In genomic region chr15:80887148-80887547, GRCh38 we compare ENCODE assay signal across 23 cellular contexts.
DNase-seq lines count a peak whose midpoint lies in the region; ATAC-seq and TF ChIP-seq lines count a peak whose summit lies in the region.
"Had no signal": no experiment of that assay in that cellular context is flagged by ENCODE, and none has a peak within 500 bp of the region (broad histone marks: within the 10 kb centered on the region; RNA-seq: fewer than 3 reads in every experiment).

No MANE protein-coding gene starts in this region.

- no peak overlapping the region for H2BK120ac ChIP-seq in H9 (ENCODE audit: low read depth, low read length, poor library complexity, severe bottlenecking)

- peak overlapping the region in 2 of 3 experiments; percentile 59 to 83; a peak in 4 of 7 replicates for H3K27ac Mint-ChIP-seq in H9
- H3K27ac Mint-ChIP-seq: activated T-cell treated with anti-CD3 and anti-CD28 coated beads, Interleukin-2, amount 50 U/mL, for 24 hours; CD4-positive, CD25-positive, alpha-beta regulatory T cell; T-helper 1 cell treated with Interleukin-12 subunit alpha and Interleukin-12 subunit beta and Interleukin-4 antibody, amounts not matched to agents 30 μg/mL and 1 μg/mL, for 36 hours had no signal

- no peak overlapping the region for H3K4ac ChIP-seq in H9 (ENCODE audit: low read depth, low read length)

- in situ Hi-C loops in Panc1 (cut with HindIII; ENCODE audit: low pct_unique_long_range_greater_than_20kb, low sequenced_read_pairs): no loop called here

- H3K4me3 ChIP-seq in Panc1 (ENCODE audit: low read depth in 2 of 2, low read length in 2 of 2) (no peak overlapping the region), epithelial cell of esophagus (ENCODE audit: low read length) (no peak overlapping the region)
- H3K4me3 ChIP-seq: K562, lower lobe of right lung, psoas muscle, transverse colon had no signal

- no peaks in the 10 kb centered on the region for H3K9me3 Mint-ChIP-seq in H9
- H3K9me3 Mint-ChIP-seq: activated T-cell treated with anti-CD3 and anti-CD28 coated beads, Interleukin-2, amount 50 U/mL, for 24 hours; CD4-positive, CD25-positive, alpha-beta regulatory T cell; T-helper 1 cell treated with Interleukin-12 subunit alpha and Interleukin-12 subunit beta and Interleukin-4 antibody, amounts not matched to agents 30 μg/mL and 1 μg/mL, for 36 hours had no signal

- no peak overlapping the region for H3K4me2 ChIP-seq in H9 (ENCODE audit: insufficient read depth, insufficient read length, low read length)

- peak overlapping the region in 1 of 2 experiments; percentile 25; a peak in 1 of 5 replicates for H3K4me3 Mint-ChIP-seq in H9
- H3K4me3 Mint-ChIP-seq: activated T-cell treated with anti-CD3 and anti-CD28 coated beads, Interleukin-2, amount 50 U/mL, for 24 hours; CD4-positive, CD25-positive, alpha-beta regulatory T cell; T-helper 1 cell treated with Interleukin-12 subunit alpha and Interleukin-12 subunit beta and Interleukin-4 antibody, amounts not matched to agents 30 μg/mL and 1 μg/mL, for 36 hours had no signal

- no peaks in the 10 kb centered on the region for H3K9me3 ChIP-seq in H9 (ENCODE audit: control insufficient read depth, low read depth, low read length)
- no peaks in the 10 kb centered on the region for H3K9me3 ChIP-seq in Panc1 (ENCODE audit: control insufficient read depth, insufficient read depth, low read depth, low read length)
- H3K9me3 ChIP-seq: lower lobe of right lung, psoas muscle, transverse colon had no signal

- H2BK5ac ChIP-seq in H9 (ENCODE audit: insufficient read length, low read length): no peak overlapping the region

- intact Hi-C loops in Panc1 (cut with micrococcal nuclease; ENCODE audit: unreplicated experiment): no loop called here

- H3K4me1 ChIP-seq in H9 (ENCODE audit: insufficient read depth, low read length) (peaks cover 5% of the 10 kb centered on the region; the same call in 1 of the 2 replicates), Panc1 (ENCODE audit: control insufficient read depth, insufficient read depth, low read length) (0 out of 2 replicates have a peak, but pooled peaks cover 4% of the 10 kb centered on the region)
- H3K4me1 ChIP-seq: lower lobe of right lung, psoas muscle, transverse colon had no signal

- H3K27me3 Mint-ChIP-seq in H9 (ENCODE audit: low read depth): peaks cover 2% of the 10 kb centered on the region
- H3K27me3 Mint-ChIP-seq: activated T-cell treated with anti-CD3 and anti-CD28 coated beads, Interleukin-2, amount 50 U/mL, for 24 hours; CD4-positive, CD25-positive, alpha-beta regulatory T cell had no signal

- no peaks in the 10 kb centered on the region for H4K20me1 ChIP-seq in H9 (ENCODE audit: control insufficient read depth, insufficient read depth, insufficient read length)

- no peak overlapping the region for H3T11ph ChIP-seq in H9 (ENCODE audit: low read length)

- WGBS in H9 (ENCODE audit: extremely low coverage, insufficient read length, low lambda C conversion rate): no CpG with 5 or more reads among the region's 4 CpGs

- no peaks in the 10 kb centered on the region for H3K23me2 ChIP-seq in H9 (ENCODE audit: insufficient read length, low read depth, low read length, poor library complexity, severe bottlenecking)

- no peak overlapping the region for H4K5ac ChIP-seq in H9 (ENCODE audit: insufficient read length, low read depth, low read length)

- H3K27me3 ChIP-seq in H9 (ENCODE audit: insufficient read depth, low read length) (no peaks in the 10 kb centered on the region), Panc1 (ENCODE audit: control insufficient read depth, insufficient read depth, low read length) (peaks cover 12% of the 10 kb centered on the region; the same call in 1 of the 2 replicates)
- H3K27me3 ChIP-seq: transverse colon had no signal

- peak; percentile 12 for DNase-seq in Daoy (ENCODE audit: low read depth)
- DNase-seq in H9: no peak
- no peak for DNase-seq in Panc1 (ENCODE audit: low read depth, low spot score)
- peak; percentile 19 for DNase-seq in epithelial cell of esophagus (ENCODE audit: low read depth)
- DNase-seq in DMS114 treated with DMSO at 0.1 percent for 48 hours (lab: John Stamatoyannopoulos, UW; ENCODE audit: unreplicated experiment): no peak
- no peak for DNase-seq in activated CD4-positive, alpha-beta T cell treated with anti-CD3 and anti-CD28 coated beads, Interleukin-2, amount 50 U/mL, for 1 hour
- no peak for DNase-seq in stimulated activated naive CD4-positive, alpha-beta T cell (lab: John Stamatoyannopoulos, UW)
- DNase-seq: activated CD4-positive, alpha-beta T cell treated with anti-CD3 and anti-CD28 coated beads for 4 hours; activated naive CD4-positive, alpha-beta T cell; activated T-cell treated with anti-CD3 and anti-CD28 coated beads, Interleukin-2, amount 50 U/mL, for 24 hours; amniotic stem cell; CD4-positive, CD25-positive, alpha-beta regulatory T cell; DMS 273 treated with DMSO at 0.1 percent for 48 hours; GOT3; kidney; lower lobe of right lung; NCI-H146; NCI-H226; NK-92 treated with Interleukin-12 subunit alpha and Interleukin-12 subunit beta, amount 100 ng/mL, for 24 hours; psoas muscle; transverse colon had no signal

- ATAC-seq in Panc1: peak; percentile 86
- ATAC-seq: K562, lower lobe of right lung, psoas muscle had no signal

- H2BK20ac ChIP-seq in H9 (ENCODE audit: low read depth, low read length, poor library complexity, severe bottlenecking): no peak overlapping the region

- no peak overlapping the region for H3K56ac ChIP-seq in H9 (ENCODE audit: insufficient read length, low read depth, low read length)

- H3K79me1 ChIP-seq in H9 (ENCODE audit: insufficient read depth, low read depth, low read length, poor library complexity, severe bottlenecking): no peaks in the 10 kb centered on the region

- TF ChIP-seq CTCF in H9 (conservative IDR thresholded peaks at IDR 0.05): no peak
- TF ChIP-seq CTCF in Panc1 (IDR thresholded peaks at IDR 0.05): no peak
- no peak for TF ChIP-seq CTCF in epithelial cell of esophagus (IDR thresholded peaks at IDR 0.05; ENCODE audit: insufficient read depth, low read depth, low read length, missing control alignments)

- no peaks in the 10 kb centered on the region for H3K36me3 ChIP-seq in Panc1 (ENCODE audit: control insufficient read depth, insufficient read depth, low read length)
- H3K36me3 ChIP-seq: lower lobe of right lung, transverse colon had no signal

- POLR2A ChIA-PET in Panc1 (lab: Charles Lee): no interaction called here

- H3K36me3 Mint-ChIP-seq in H9 (ENCODE audit: insufficient read depth in 1 of 3, low read depth in 3 of 3): 0 out of 7 replicates have a peak, but pooled peaks cover 0 to 1% (median 0%) of the 10 kb centered on the region in 3 experiments

- H3K18ac ChIP-seq in H9 (ENCODE audit: insufficient read length, low read depth, low read length): no peak overlapping the region

- H3K23ac ChIP-seq in H9 (ENCODE audit: insufficient read length, low read depth, low read length): no peak overlapping the region

- H2AFZ ChIP-seq in H9 (ENCODE audit: low read length): no peak overlapping the region

- no peak overlapping the region for H3K14ac ChIP-seq in H9 (ENCODE audit: insufficient read depth, low read length)

- CTCF ChIA-PET in Panc1 (lab: Charles Lee): interaction anchor here (0.6 kb wide), 1 partner anchor 1968 kb away, joined by 7 read pairs; no protein-coding TSS in a partner anchor

- H3K9ac ChIP-seq in H9 (ENCODE audit: extremely low read depth, insufficient read length, low read length): no peak overlapping the region

- H2BK15ac ChIP-seq in H9 (ENCODE audit: low read depth, low read length): no peak overlapping the region

- H4K8ac ChIP-seq in H9 (replicated peaks; ENCODE audit: insufficient read length, low read depth, low read length): no peak overlapping the region

- H3K79me2 ChIP-seq in H9 (ENCODE audit: insufficient read depth, low read length): no peaks in the 10 kb centered on the region

- no peak overlapping the region for H2BK12ac ChIP-seq in H9 (ENCODE audit: insufficient read length, low read depth, low read length)

- H3K27ac ChIP-seq in H9 (ENCODE audit: insufficient read length, low read depth, low read length) (no peak overlapping the region), Panc1 (ENCODE audit: low read length) (no peak overlapping the region)
- H3K27ac ChIP-seq: lower lobe of right lung, psoas muscle, transverse colon had no signal

- peaks cover 11 to 14% of the 10 kb centered on the region in 2 experiments for H3K4me1 Mint-ChIP-seq in H9

- no peak overlapping the region for H4K91ac ChIP-seq in H9 (ENCODE audit: insufficient read length, low read depth, low read length)

- BruUV-seq in Panc1 (replicated peaks; lab: Mats Ljungman, UMichigan): no TSS peak

- H2AK5ac ChIP-seq in H9 (ENCODE audit: insufficient read length, low read length): no peak overlapping the region

Comparison
In these comparisons a context has a peak if more than half of its experiments do, and no peak if none do; other contexts are left out.
1. DNase-seq: peak in Daoy (single experiment) and epithelial cell of esophagus (single experiment); none in H9 (single experiment), Panc1 (single experiment), DMS114 treated with DMSO at 0.1 percent for 48 hours (single experiment), activated CD4-positive, alpha-beta T cell treated with anti-CD3 and anti-CD28 coated beads, Interleukin-2, amount 50 U/mL, for 1 hour (single experiment) and stimulated activated naive CD4-positive, alpha-beta T cell (0 of 6).